Comparison of ENCODE assay signal across 8 cellular contexts in the genomic region with DNA sequence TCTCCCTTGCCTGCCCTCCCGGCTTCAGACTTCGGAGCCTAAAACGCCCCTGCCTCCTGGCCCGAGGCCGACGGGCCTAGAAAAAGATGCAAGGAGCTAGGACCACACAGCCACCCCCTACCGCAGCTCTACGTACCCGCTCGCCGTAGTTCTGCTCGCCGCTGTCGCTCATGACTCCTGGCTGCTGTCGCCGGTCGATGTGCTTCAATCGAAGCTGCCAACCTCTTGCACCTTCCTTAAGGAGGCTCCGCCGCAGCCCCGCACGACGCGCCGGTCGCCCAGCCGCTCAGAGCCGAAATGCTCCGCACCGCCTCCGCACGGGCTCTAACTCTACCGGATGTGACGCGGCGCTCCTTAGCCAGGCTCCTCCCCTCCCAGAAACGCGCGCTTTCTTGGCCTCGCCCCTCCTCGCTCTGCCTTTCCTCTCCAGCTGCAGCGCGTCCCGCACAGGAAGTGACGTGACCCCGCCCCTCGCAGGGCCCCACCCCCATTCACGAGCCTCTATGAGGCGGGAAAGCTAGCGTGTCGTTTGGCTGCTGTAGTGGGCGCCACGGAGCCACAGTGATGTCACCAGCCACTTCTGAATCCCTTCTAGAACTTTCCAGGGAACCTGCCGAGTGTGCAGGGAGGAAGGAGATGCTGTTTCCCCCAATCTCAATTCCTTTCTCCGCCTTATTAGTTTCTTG. TPM values are rescaled to one million over a fixed set of nuclear protein-coding genes. Genes with fewer than 3 reads are reported as not detected.
A peak's percentile ranks its signal among the peaks of the same experiment; 100 is the strongest.
DNase-seq lines count a peak whose midpoint lies in the region; ATAC-seq and FAIRE-seq lines count a peak whose summit lies in the region.

Gene TRA2B, minus strand, starts transcription at position 326 of the 686 bp plus-strand sequence. Its CDS starts 154 bp downstream, at position 172.

- H3K4me3 Mint-ChIP-seq in effector memory CD8-positive, alpha-beta T cell = peak within 1 kb of the TSS; percentile 97 to 100
- H3K4me3 Mint-ChIP-seq in memory B cell = peak within 1 kb of the TSS; percentile 97

- FAIRE-seq in HTR-8/SVneo (lab: Jason Lieb, UNC) = peak; percentile 90

- DNase-seq in Caki2 (ENCODE audit: low read depth) (peak; percentile 97), HTR-8/SVneo (ENCODE audit: insufficient read length, low spot score) (peak; percentile 95), NOMO-1 treated with DMSO at 0.1 percent for 48 hours (lab: John Stamatoyannopoulos, UW; ENCODE audit: unreplicated experiment) (peak; percentile 100), memory B cell (ENCODE audit: low spot score in 2 of 2) (peak; percentile 95 to 99)
- peak; percentile 99 for DNase-seq in activated CD8-positive, alpha-beta memory T cell treated with anti-CD3 and anti-CD28 coated beads for 4 hours (ENCODE audit: low read depth in 2 of 2)
- peak; percentile 98 for DNase-seq in effector memory CD8-positive, alpha-beta T cell
- peak; percentile 98 for DNase-seq in stimulated activated CD8-positive, alpha-beta memory T cell treated with anti-CD3 and anti-CD28 coated beads, Interleukin-12 subunit alpha, Interleukin-12 subunit beta, amount 100 ng/mL, for 24 hours (ENCODE audit: extremely low read depth)

- H3K36me3 Mint-ChIP-seq in effector memory CD8-positive, alpha-beta T cell (ENCODE audit: insufficient read depth) = peaks cover 50% of the 10 kb centered on the region
- peaks cover 4% of the 10 kb centered on the region for H3K36me3 Mint-ChIP-seq in memory B cell

- H3K4me1 Mint-ChIP-seq in effector memory CD8-positive, alpha-beta T cell (ENCODE audit: low read depth in 2 of 2) = peaks cover 23 to 36% of the 10 kb centered on the region in 2 donors
- H3K4me1 Mint-ChIP-seq in memory B cell = peaks cover 23% of the 10 kb centered on the region

- H3K9me3 Mint-ChIP-seq in effector memory CD8-positive, alpha-beta T cell = no peaks in the 10 kb centered on the region
- no peaks in the 10 kb centered on the region for H3K9me3 Mint-ChIP-seq in memory B cell

- H3K27ac Mint-ChIP-seq in effector memory CD8-positive, alpha-beta T cell = peak within 1 kb of the TSS; percentile 97 to 100
- H3K27ac Mint-ChIP-seq in memory B cell = peak within 1 kb of the TSS; percentile 98

- H3K27me3 Mint-ChIP-seq in effector memory CD8-positive, alpha-beta T cell = no peaks in the 10 kb centered on the region
- no peaks in the 10 kb centered on the region for H3K27me3 Mint-ChIP-seq in memory B cell

- peak; percentile 86 for ATAC-seq in GM21367 (IDR thresholded peaks at IDR 0.05; ENCODE audit: unreplicated experiment)
- peak; percentile 90 for ATAC-seq in effector memory CD8-positive, alpha-beta T cell (replicated peaks)
- peak; percentile 88 for ATAC-seq in memory B cell (ENCODE audit: low read depth)

- in situ Hi-C loops in Caki2 (cut with HindIII; ENCODE audit: low pct_unique_long_range_greater_than_20kb, low sequenced_read_pairs) = no loop called here

RNA-seq across cellular contexts. Expression of gene TRA2B, which starts in this region (rescaled TPM):
- total RNA-seq in Caki2 (2014; rRNA removed; shearing (Covaris generic); ENCODE audit: low replicate concordance) = 100 and 124 TPM in 2 replicates

Comparison
In these comparisons a context has a peak if more than half of its experiments do, and no peak if none do; other contexts are left out.
1. Peak in every context shown above with its lines: DNase-seq and ATAC-seq.